ENCODE assay signal across 11 cellular contexts in genomic region chr2:164920430-164920829, GRCh38. TPM values are rescaled to one million over a fixed set of nuclear protein-coding genes. Genes with fewer than 3 reads are reported as not detected.
A peak's percentile ranks its signal among the peaks of the same experiment; 100 is the strongest.
DNase-seq lines count a peak whose midpoint lies in the region; TF ChIP-seq lines count a peak whose summit lies in the region.
"Had no signal": no experiment of that assay in that cellular context is flagged by ENCODE, and none has a peak within 500 bp of the region (broad histone marks: within the 10 kb centered on the region; RNA-seq: fewer than 3 reads in every experiment).

No MANE protein-coding gene starts in this region.

- H3K4me3 Mint-ChIP-seq in osteocyte (ENCODE audit: unreplicated experiment) = no peak overlapping the region
- H3K4me3 Mint-ChIP-seq: natural killer cell treated with Interleukin-12 subunit alpha and Interleukin-12 subunit beta and Interleukin-15 and Interleukin-18, amount 100 ng/mL, for 72 hours had no signal

- H3K36me3 ChIP-seq in WERI-Rb-1 = no peaks in the 10 kb centered on the region

- H3K27me3 Mint-ChIP-seq in osteocyte (ENCODE audit: unreplicated experiment) = no peaks in the 10 kb centered on the region

- DNase-seq in GM04503 (ENCODE audit: low read depth) (peak; percentile 79), NCI-H2029 treated with DMSO at 0.1 percent for 48 hours (lab: John Stamatoyannopoulos, UW) (peak; percentile 39), cardiac fibroblast (ENCODE audit: low read depth in 2 of 2) (peak; percentile 79 to 95), osteocyte (ENCODE audit: extremely low spot score, unreplicated experiment) (no peak), NCI-H2081 (lab: John Stamatoyannopoulos, UW) (no peak), coronary artery (ENCODE audit: low spot score) (no peak), substantia nigra (lab: John Stamatoyannopoulos, UW) (no peak), WERI-Rb-1 (no peak)
- DNase-seq: NCI-H526 treated with DMSO at 0.1 percent for 48 hours had no signal

- H3K4me3 ChIP-seq in cardiac fibroblast (replicated peaks in 1 of 2; ENCODE audit: low read depth in 2 of 2, low read length in 2 of 2) (peak overlapping the region in 1 of 2 donors; percentile 22), coronary artery (no peak overlapping the region), WERI-Rb-1 (ENCODE audit: low read depth, low read length) (no peak overlapping the region)

- H3K4me1 Mint-ChIP-seq in osteocyte (ENCODE audit: unreplicated experiment) = peaks cover 9% of the 10 kb centered on the region

- no peaks in the 10 kb centered on the region for H3K9me3 ChIP-seq in WERI-Rb-1 (ENCODE audit: severe bottlenecking)

- no peak overlapping the region for H3K27ac ChIP-seq in coronary artery
- no peak overlapping the region for H3K27ac ChIP-seq in substantia nigra (ENCODE audit: low read depth, low read length, poor library complexity, severe bottlenecking)
- H3K27ac ChIP-seq in WERI-Rb-1 = no peak overlapping the region

- no peaks in the 10 kb centered on the region for H3K36me3 Mint-ChIP-seq in osteocyte (ENCODE audit: unreplicated experiment)
- H3K36me3 Mint-ChIP-seq: natural killer cell treated with Interleukin-12 subunit alpha and Interleukin-12 subunit beta and Interleukin-15 and Interleukin-18, amount 100 ng/mL, for 72 hours had no signal

- TF ChIP-seq CTCF in cardiac fibroblast (IDR thresholded peaks at IDR 0.05; ENCODE audit: low read depth, low read length) (no peak), osteocyte (IDR thresholded peaks at IDR 0.05) (no peak), coronary artery (IDR thresholded peaks at IDR 0.05) (no peak), WERI-Rb-1 (IDR thresholded peaks at IDR 0.05; ENCODE audit: low read depth, low read length) (no peak)

- H3K27ac Mint-ChIP-seq in osteocyte (ENCODE audit: unreplicated experiment) = peak overlapping the region; percentile 25
- H3K27ac Mint-ChIP-seq: natural killer cell treated with Interleukin-12 subunit alpha and Interleukin-12 subunit beta and Interleukin-15 and Interleukin-18, amount 100 ng/mL, for 72 hours had no signal

- no peaks in the 10 kb centered on the region for H3K9me3 Mint-ChIP-seq in osteocyte (ENCODE audit: unreplicated experiment)
- H3K9me3 Mint-ChIP-seq: natural killer cell treated with Interleukin-12 subunit alpha and Interleukin-12 subunit beta and Interleukin-15 and Interleukin-18, amount 100 ng/mL, for 72 hours had no signal

- H3K27me3 ChIP-seq in WERI-Rb-1 (ENCODE audit: insufficient read depth, low read depth, severe bottlenecking) = no peaks in the 10 kb centered on the region

RNA-seq across cellular contexts. Expression of gene SLC38A11, which starts 34.9 kb away (rescaled TPM):
- not detected in 2 replicates for total RNA-seq in osteocyte
- total RNA-seq: activated CD8-positive, alpha-beta memory T cell treated with anti-CD3 and anti-CD28 coated beads for 36 hours; natural killer cell treated with Interleukin-12 subunit alpha and Interleukin-12 subunit beta and Interleukin-15 and Interleukin-18, amount 100 ng/mL, for 72 hours had no signal

Comparison
In these comparisons a context has a peak if more than half of its experiments do, and no peak if none do; other contexts are left out.
1. DNase-seq: peak in GM04503 (single experiment), NCI-H2029 treated with DMSO at 0.1 percent for 48 hours (single experiment) and cardiac fibroblast (2 of 2); none in osteocyte (single experiment), NCI-H2081 (0 of 2), coronary artery (single experiment), substantia nigra (0 of 49) and WERI-Rb-1 (single experiment).